In the genomic region with DNA sequence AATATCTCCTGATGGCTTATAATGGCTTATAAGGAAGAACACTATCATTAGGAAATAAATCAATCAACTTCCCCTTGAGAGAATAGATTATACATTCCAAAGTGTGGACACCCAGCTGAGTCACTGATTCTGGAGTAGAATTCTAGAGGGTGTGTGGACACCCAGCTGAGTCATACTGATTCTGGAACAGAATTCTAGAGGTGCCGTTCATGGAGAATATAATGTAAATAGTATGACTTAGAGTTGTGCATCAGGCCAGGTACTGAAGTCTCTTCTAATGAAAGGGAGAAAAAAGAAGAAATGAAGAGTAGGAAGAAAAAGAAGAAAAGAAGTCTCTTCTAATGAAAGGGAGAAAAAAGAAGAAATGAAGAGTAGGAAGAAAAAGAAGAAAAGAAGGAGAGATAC, we compare ENCODE assay signal across 1 cellular context.
A peak's percentile ranks its signal among the peaks of the same experiment; 100 is the strongest.
TF ChIP-seq lines count a peak whose summit lies in the region.

No MANE protein-coding gene starts in this region.

TF ChIP-seq in HepG2, 621 proteins besides CTCF, POLR2A, EP300 and RAD21:
- TF ChIP-seq, protein P1, sequence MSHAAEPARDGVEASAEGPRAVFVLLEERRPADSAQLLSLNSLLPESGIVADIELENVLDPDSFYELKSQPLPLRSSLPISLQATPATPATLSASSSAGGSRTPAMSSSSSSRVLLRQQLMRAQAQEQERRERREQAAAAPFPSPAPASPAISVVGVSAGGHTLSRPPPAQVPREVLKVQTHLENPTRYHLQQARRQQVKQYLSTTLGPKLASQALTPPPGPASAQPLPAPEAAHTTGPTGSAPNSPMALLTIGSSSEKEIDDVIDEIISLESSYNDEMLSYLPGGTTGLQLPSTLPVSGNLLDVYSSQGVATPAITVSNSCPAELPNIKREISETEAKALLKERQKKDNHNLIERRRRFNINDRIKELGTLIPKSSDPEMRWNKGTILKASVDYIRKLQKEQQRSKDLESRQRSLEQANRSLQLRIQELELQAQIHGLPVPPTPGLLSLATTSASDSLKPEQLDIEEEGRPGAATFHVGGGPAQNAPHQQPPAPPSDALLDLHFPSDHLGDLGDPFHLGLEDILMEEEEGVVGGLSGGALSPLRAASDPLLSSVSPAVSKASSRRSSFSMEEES (CRISPR knock-in tag; IDR thresholded peaks at IDR 0.05) = no peak
- TF ChIP-seq SSRP1 (CRISPR knock-in tag; IDR thresholded peaks at IDR 0.05) (no peak), ZNF326 (CRISPR knock-in tag; IDR thresholded peaks at IDR 0.05; ENCODE audit: borderline replicate concordance) (no peak), HNRNPK (IDR thresholded peaks at IDR 0.05; ENCODE audit: low read depth, low read length, poor library complexity, severe bottlenecking) (no peak), ZNF430 (CRISPR knock-in tag; IDR thresholded peaks at IDR 0.05) (no peak), MAFK (conservative IDR thresholded peaks at IDR 0.05 in 1 of 2, IDR thresholded peaks at IDR 0.05 in 1 of 2; ENCODE audit: low read length in 2 of 2) (peak; percentile 18 to 41; a peak in 2 of 4 replicates), REXO4 (CRISPR knock-in tag; IDR thresholded peaks at IDR 0.05; ENCODE audit: borderline replicate concordance) (no peak), FOSL2 (CRISPR knock-in tag; IDR thresholded peaks at IDR 0.05) (peak; percentile 84), LCORL (IDR thresholded peaks at IDR 0.05) (no peak), LCORL (CRISPR knock-in tag; IDR thresholded peaks at IDR 0.05) (no peak), PITX1 (CRISPR knock-in tag; IDR thresholded peaks at IDR 0.05) (no peak), ARNT (IDR thresholded peaks at IDR 0.05) (peak; percentile 94; the same call in 1 of the 2 replicates), ZNF670 (CRISPR knock-in tag; IDR thresholded peaks at IDR 0.05; ENCODE audit: borderline replicate concordance) (no peak), MEF2D (CRISPR knock-in tag; IDR thresholded peaks at IDR 0.05) (no peak), CREB1 (IDR thresholded peaks at IDR 0.05) (no peak), CREB1 (CRISPR knock-in tag; IDR thresholded peaks at IDR 0.05) (0 out of 2 replicates have a peak, but pooled peaks have one; percentile 36), WIZ (CRISPR knock-in tag; IDR thresholded peaks at IDR 0.05) (no peak), MAFF (IDR thresholded peaks at IDR 0.05; ENCODE audit: low read depth, low read length) (peak; percentile 46)
- TF ChIP-seq, protein P2, sequence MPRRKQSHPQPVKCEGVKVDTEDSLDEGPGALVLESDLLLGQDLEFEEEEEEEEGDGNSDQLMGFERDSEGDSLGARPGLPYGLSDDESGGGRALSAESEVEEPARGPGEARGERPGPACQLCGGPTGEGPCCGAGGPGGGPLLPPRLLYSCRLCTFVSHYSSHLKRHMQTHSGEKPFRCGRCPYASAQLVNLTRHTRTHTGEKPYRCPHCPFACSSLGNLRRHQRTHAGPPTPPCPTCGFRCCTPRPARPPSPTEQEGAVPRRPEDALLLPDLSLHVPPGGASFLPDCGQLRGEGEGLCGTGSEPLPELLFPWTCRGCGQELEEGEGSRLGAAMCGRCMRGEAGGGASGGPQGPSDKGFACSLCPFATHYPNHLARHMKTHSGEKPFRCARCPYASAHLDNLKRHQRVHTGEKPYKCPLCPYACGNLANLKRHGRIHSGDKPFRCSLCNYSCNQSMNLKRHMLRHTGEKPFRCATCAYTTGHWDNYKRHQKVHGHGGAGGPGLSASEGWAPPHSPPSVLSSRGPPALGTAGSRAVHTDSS (CRISPR knock-in tag; conservative IDR thresholded peaks at IDR 0.05) = no peak
- TF ChIP-seq, protein P3, sequence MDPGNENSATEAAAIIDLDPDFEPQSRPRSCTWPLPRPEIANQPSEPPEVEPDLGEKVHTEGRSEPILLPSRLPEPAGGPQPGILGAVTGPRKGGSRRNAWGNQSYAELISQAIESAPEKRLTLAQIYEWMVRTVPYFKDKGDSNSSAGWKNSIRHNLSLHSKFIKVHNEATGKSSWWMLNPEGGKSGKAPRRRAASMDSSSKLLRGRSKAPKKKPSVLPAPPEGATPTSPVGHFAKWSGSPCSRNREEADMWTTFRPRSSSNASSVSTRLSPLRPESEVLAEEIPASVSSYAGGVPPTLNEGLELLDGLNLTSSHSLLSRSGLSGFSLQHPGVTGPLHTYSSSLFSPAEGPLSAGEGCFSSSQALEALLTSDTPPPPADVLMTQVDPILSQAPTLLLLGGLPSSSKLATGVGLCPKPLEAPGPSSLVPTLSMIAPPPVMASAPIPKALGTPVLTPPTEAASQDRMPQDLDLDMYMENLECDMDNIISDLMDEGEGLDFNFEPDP (CRISPR knock-in tag; conservative IDR thresholded peaks at IDR 0.05) = no peak
- TF ChIP-seq, protein P4, sequence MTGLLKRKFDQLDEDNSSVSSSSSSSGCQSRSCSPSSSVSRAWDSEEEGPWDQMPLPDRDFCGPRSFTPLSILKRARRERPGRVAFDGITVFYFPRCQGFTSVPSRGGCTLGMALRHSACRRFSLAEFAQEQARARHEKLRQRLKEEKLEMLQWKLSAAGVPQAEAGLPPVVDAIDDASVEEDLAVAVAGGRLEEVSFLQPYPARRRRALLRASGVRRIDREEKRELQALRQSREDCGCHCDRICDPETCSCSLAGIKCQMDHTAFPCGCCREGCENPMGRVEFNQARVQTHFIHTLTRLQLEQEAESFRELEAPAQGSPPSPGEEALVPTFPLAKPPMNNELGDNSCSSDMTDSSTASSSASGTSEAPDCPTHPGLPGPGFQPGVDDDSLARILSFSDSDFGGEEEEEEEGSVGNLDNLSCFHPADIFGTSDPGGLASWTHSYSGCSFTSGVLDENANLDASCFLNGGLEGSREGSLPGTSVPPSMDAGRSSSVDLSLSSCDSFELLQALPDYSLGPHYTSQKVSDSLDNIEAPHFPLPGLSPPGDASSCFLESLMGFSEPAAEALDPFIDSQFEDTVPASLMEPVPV (CRISPR knock-in tag; IDR thresholded peaks at IDR 0.05) = no peak
- TF ChIP-seq, protein P5, sequence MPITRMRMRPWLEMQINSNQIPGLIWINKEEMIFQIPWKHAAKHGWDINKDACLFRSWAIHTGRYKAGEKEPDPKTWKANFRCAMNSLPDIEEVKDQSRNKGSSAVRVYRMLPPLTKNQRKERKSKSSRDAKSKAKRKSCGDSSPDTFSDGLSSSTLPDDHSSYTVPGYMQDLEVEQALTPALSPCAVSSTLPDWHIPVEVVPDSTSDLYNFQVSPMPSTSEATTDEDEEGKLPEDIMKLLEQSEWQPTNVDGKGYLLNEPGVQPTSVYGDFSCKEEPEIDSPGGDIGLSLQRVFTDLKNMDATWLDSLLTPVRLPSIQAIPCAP (CRISPR knock-in tag; IDR thresholded peaks at IDR 0.05; ENCODE audit: low read depth) = no peak
- TF ChIP-seq, protein P6, sequence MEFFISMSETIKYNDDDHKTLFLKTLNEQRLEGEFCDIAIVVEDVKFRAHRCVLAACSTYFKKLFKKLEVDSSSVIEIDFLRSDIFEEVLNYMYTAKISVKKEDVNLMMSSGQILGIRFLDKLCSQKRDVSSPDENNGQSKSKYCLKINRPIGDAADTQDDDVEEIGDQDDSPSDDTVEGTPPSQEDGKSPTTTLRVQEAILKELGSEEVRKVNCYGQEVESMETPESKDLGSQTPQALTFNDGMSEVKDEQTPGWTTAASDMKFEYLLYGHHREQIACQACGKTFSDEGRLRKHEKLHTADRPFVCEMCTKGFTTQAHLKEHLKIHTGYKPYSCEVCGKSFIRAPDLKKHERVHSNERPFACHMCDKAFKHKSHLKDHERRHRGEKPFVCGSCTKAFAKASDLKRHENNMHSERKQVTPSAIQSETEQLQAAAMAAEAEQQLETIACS (CRISPR knock-in tag; IDR thresholded peaks at IDR 0.05) = no peak
- TF ChIP-seq, protein P7, sequence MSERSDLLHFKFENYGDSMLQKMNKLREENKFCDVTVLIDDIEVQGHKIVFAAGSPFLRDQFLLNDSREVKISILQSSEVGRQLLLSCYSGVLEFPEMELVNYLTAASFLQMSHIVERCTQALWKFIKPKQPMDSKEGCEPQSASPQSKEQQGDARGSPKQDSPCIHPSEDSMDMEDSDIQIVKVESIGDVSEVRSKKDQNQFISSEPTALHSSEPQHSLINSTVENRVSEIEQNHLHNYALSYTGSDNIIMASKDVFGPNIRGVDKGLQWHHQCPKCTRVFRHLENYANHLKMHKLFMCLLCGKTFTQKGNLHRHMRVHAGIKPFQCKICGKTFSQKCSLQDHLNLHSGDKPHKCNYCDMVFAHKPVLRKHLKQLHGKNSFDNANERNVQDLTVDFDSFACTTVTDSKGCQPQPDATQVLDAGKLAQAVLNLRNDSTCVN (CRISPR knock-in tag; IDR thresholded peaks at IDR 0.05; ENCODE audit: borderline replicate concordance) = peak; percentile 100
